10 cellular contexts compared by ENCODE assay signal in genomic region chr13:33487575-33488243, GRCh38.
DNase-seq lines count a peak whose midpoint lies in the region; ATAC-seq and TF ChIP-seq lines count a peak whose summit lies in the region.
"Had no signal": no experiment of that assay in that cellular context is flagged by ENCODE, and none has a peak within 500 bp of the region (broad histone marks: within the 10 kb centered on the region; RNA-seq: fewer than 3 reads in every experiment).

No MANE protein-coding gene starts in this region.

- H3K27me3 ChIP-seq in mammary epithelial cell (ENCODE audit: insufficient read depth, low read length) = no peaks in the 10 kb centered on the region

- peaks cover 10% of the 10 kb centered on the region for H3K4me1 ChIP-seq in mammary epithelial cell (ENCODE audit: insufficient read depth, low read length)
- H3K4me1 ChIP-seq: parathyroid adenoma had no signal

- H3K27ac Mint-ChIP-seq in stimulated activated naive CD8-positive, alpha-beta T cell treated with anti-CD3 and anti-CD28 coated beads, Interleukin-15, amount 100 ng/mL, for 72 hours = no peak overlapping the region
- H3K27ac Mint-ChIP-seq: CD4-positive, CD25-positive, alpha-beta regulatory T cell had no signal

- intact Hi-C loops in mammary epithelial cell (cut with micrococcal nuclease) = loop anchor here (1.0 to 2.0 kb wide), 2 partner anchors 259 to 431 kb away; no protein-coding TSS in a partner anchor

- DNase-seq in NCI-H2107 treated with DMSO at 0.1 percent for 48 hours (lab: John Stamatoyannopoulos, UW; ENCODE audit: unreplicated experiment) (peak; percentile 11), NCI-H2107 (lab: John Stamatoyannopoulos, UW) (no peak), LoVo (ENCODE audit: low spot score) (peak; percentile 19), mammary epithelial cell (peak; percentile 38), medulla oblongata (ENCODE audit: extremely low spot score) (peak; percentile 83), ureter (ENCODE audit: low spot score) (no peak)
- DNase-seq in activated T-cell treated with anti-CD3 and anti-CD28 coated beads, Interleukin-2, amount 50 U/mL, for 4 hours = no peak
- no peak for DNase-seq in stimulated activated naive CD8-positive, alpha-beta T cell treated with anti-CD3 and anti-CD28 coated beads, Interleukin-15, amount 100 ng/mL, for 72 hours
- DNase-seq: CD4-positive, CD25-positive, alpha-beta regulatory T cell had no signal

- in situ Hi-C loops in mammary epithelial cell (cut with MboI; ENCODE audit: low sequenced_read_pairs in 2 of 2) = no loop called here

- no TSS peak for BruUV-seq in mammary epithelial cell (replicated peaks; lab: Mats Ljungman, UMichigan)

- CTCF ChIA-PET in mammary epithelial cell (lab: Charles Lee; ENCODE audit: low non-redundant PET) = interaction anchor here (0.6 to 0.7 kb wide), 3 partner anchors 50 to 581 kb away, joined by 3 read pairs; no protein-coding TSS in a partner anchor

- ATAC-seq in activated T-cell treated with anti-CD3 and anti-CD28 coated beads, Interleukin-2, amount 50 U/mL, for 4 hours = no peak
- no peak for ATAC-seq in stimulated activated naive CD8-positive, alpha-beta T cell treated with anti-CD3 and anti-CD28 coated beads, Interleukin-15, amount 100 ng/mL, for 72 hours

- no peak overlapping the region for H3K4me3 ChIP-seq in mammary epithelial cell (replicated peaks in 1 of 3; ENCODE audit: insufficient read depth in 1 of 3, low read depth in 2 of 3, low read length in 3 of 3)

- H3K9me3 Mint-ChIP-seq in activated T-cell treated with anti-CD3 and anti-CD28 coated beads, Interleukin-2, amount 50 U/mL, for 4 hours = peaks cover 8% of the 10 kb centered on the region
- peaks cover 7% of the 10 kb centered on the region in 2 donors for H3K9me3 Mint-ChIP-seq in stimulated activated naive CD8-positive, alpha-beta T cell treated with anti-CD3 and anti-CD28 coated beads, Interleukin-15, amount 100 ng/mL, for 72 hours

- H3K27ac ChIP-seq in mammary epithelial cell (ENCODE audit: insufficient read depth, low read depth, low read length) = no peak overlapping the region
- H3K27ac ChIP-seq: parathyroid adenoma had no signal

- H3K79me2 ChIP-seq in mammary epithelial cell (ENCODE audit: insufficient read depth, low read length) = no peaks in the 10 kb centered on the region
- H3K79me2 ChIP-seq: parathyroid adenoma had no signal

- no peak overlapping the region for H3K4me2 ChIP-seq in mammary epithelial cell (ENCODE audit: insufficient read depth, low read depth, low read length)

- H3K9me3 ChIP-seq in mammary epithelial cell (replicated peaks; ENCODE audit: insufficient read depth, low read length) = peaks cover 9% of the 10 kb centered on the region

- no peak overlapping the region for H3K9ac ChIP-seq in mammary epithelial cell (ENCODE audit: insufficient read depth, low read length)
- H3K9ac ChIP-seq: parathyroid adenoma had no signal

- H4K20me1 ChIP-seq in mammary epithelial cell (ENCODE audit: insufficient read depth, low read length) = no peaks in the 10 kb centered on the region

- H2AFZ ChIP-seq in mammary epithelial cell (ENCODE audit: low read depth, low read length) = no peak overlapping the region
- H2AFZ ChIP-seq: parathyroid adenoma had no signal

- peaks cover 20% of the 10 kb centered on the region for H3K27me3 Mint-ChIP-seq in activated T-cell treated with anti-CD3 and anti-CD28 coated beads, Interleukin-2, amount 50 U/mL, for 4 hours (ENCODE audit: low read depth)
- peaks cover 17% of the 10 kb centered on the region for H3K27me3 Mint-ChIP-seq in stimulated activated naive CD8-positive, alpha-beta T cell treated with anti-CD3 and anti-CD28 coated beads, Interleukin-15, amount 100 ng/mL, for 72 hours

- no peaks in the 10 kb centered on the region for H3K36me3 ChIP-seq in mammary epithelial cell (ENCODE audit: insufficient read depth, low read length)

- WGBS in mammary epithelial cell (ENCODE audit: low coverage, missing lambda C conversion rate) = 84% methylated on average over 5 of the region's 5 CpGs

- TF ChIP-seq CTCF in mammary epithelial cell (conservative IDR thresholded peaks at IDR 0.05 in 1 of 2, IDR thresholded peaks at IDR 0.05 in 1 of 2; ENCODE audit: extremely low read depth in 1 of 2, insufficient read depth in 1 of 2, low read depth in 1 of 2, low read length in 2 of 2) = peak; percentile 31 to 40

- no peaks in the 10 kb centered on the region for H3K4me1 Mint-ChIP-seq in activated T-cell treated with anti-CD3 and anti-CD28 coated beads, Interleukin-2, amount 50 U/mL, for 4 hours (ENCODE audit: low read depth)
- no peaks in the 10 kb centered on the region for H3K4me1 Mint-ChIP-seq in stimulated activated naive CD8-positive, alpha-beta T cell treated with anti-CD3 and anti-CD28 coated beads, Interleukin-15, amount 100 ng/mL, for 72 hours

- no peak overlapping the region for H3K4me3 Mint-ChIP-seq in activated T-cell treated with anti-CD3 and anti-CD28 coated beads, Interleukin-2, amount 50 U/mL, for 4 hours
- H3K4me3 Mint-ChIP-seq in stimulated activated naive CD8-positive, alpha-beta T cell treated with anti-CD3 and anti-CD28 coated beads, Interleukin-15, amount 100 ng/mL, for 72 hours = no peak overlapping the region
- H3K4me3 Mint-ChIP-seq: CD4-positive, CD25-positive, alpha-beta regulatory T cell had no signal

- H3K36me3 Mint-ChIP-seq in activated T-cell treated with anti-CD3 and anti-CD28 coated beads, Interleukin-2, amount 50 U/mL, for 4 hours (ENCODE audit: insufficient read depth) = no peaks in the 10 kb centered on the region
- H3K36me3 Mint-ChIP-seq: CD4-positive, CD25-positive, alpha-beta regulatory T cell had no signal

- dilution Hi-C loops in mammary epithelial cell (cut with HindIII; ENCODE audit: low sequenced_read_pairs) = loop anchor here (5.0 kb wide), 1 partner anchor 35 kb away; no protein-coding TSS in a partner anchor

Comparison
In these comparisons a context has a peak if more than half of its experiments do, and no peak if none do; other contexts are left out.
1. DNase-seq: peak in NCI-H2107 treated with DMSO at 0.1 percent for 48 hours (single experiment), LoVo (single experiment), mammary epithelial cell (single experiment) and medulla oblongata (single experiment); none in NCI-H2107 (single experiment), activated T-cell treated with anti-CD3 and anti-CD28 coated beads, Interleukin-2, amount 50 U/mL, for 4 hours (single experiment), stimulated activated naive CD8-positive, alpha-beta T cell treated with anti-CD3 and anti-CD28 coated beads, Interleukin-15, amount 100 ng/mL, for 72 hours (0 of 2) and ureter (single experiment).